1 cellular context compared by ENCODE assay signal in the genomic region with DNA sequence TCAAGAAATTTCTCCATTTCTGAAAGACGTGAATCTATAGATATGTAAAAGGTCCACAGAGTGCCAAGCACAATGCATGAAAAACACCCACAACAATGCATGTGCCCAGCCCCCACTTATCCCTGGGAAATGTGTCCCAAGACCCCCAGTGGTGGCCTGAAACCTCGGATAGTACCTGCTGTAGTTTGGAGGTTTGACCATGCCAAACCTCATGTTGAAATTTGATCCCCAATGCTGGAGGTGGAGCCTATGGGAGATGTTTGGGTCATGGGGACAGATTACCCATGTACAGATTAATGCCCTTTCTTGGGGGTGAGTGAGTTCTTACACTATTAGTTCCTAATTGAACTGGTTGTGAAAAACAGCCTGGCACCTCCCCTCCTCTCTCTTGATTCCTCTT.
TF ChIP-seq lines count a peak whose summit lies in the region.

No MANE protein-coding gene starts in this region.

TF ChIP-seq in A549, 52 proteins besides CTCF, POLR2A, EP300 and RAD21 (continued from another document):
- TF ChIP-seq BCL3 (IDR thresholded peaks at IDR 0.05): no peak
- no peak for TF ChIP-seq BHLHE40 (IDR thresholded peaks at IDR 0.05; ENCODE audit: low read depth, low read length)
- no peak for TF ChIP-seq NR3C1 (IDR thresholded peaks at IDR 0.05)
- no peak for TF ChIP-seq RCOR1 (IDR thresholded peaks at IDR 0.05; ENCODE audit: low read depth, low read length)
- TF ChIP-seq FOSB (CRISPR knock-in tag; IDR thresholded peaks at IDR 0.05): no peak
- TF ChIP-seq CEBPB (IDR thresholded peaks at IDR 0.05): no peak
- TF ChIP-seq ZFP36 (IDR thresholded peaks at IDR 0.05; ENCODE audit: borderline replicate concordance, partially characterized antibody): no peak
- TF ChIP-seq EHF (CRISPR knock-in tag; IDR thresholded peaks at IDR 0.05): no peak
